ENCODE assay signal across 7 cellular contexts in the genomic region with DNA sequence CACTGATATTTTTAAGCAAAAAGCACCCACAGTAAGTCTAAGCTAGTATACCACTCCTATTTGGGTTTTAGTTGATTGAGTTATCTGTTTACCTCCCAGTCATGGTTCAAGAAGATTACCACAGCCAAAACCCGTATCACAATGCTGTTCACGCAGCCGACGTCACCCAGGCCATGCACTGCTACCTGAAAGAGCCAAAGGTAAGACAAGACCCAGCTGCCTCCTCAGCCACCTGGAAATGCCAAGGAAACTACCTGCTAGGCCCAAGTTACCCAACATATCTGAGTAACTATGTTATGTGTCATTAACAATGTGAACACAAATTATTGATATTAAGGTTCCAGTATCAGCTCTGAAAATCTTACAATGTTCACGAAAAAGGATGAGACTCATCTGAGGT.
"Had no signal": no experiment of that assay in that cellular context is flagged by ENCODE, and none has a peak within 500 bp of the region (broad histone marks: within the 10 kb centered on the region; RNA-seq: fewer than 3 reads in every experiment).

No MANE protein-coding gene starts in this region.

- H3K36me3 Mint-ChIP-seq: IgD-negative memory B cell had no signal

- H3K27ac ChIP-seq: GM23248, HL-60 had no signal

- DNase-seq: GM23248, H9, HCEC 1CT, KBM-7 had no signal

- H3K4me3 ChIP-seq: GM23248 had no signal

- ATAC-seq: HepG2 had no signal

- H3K27ac Mint-ChIP-seq: H9, IgD-negative memory B cell had no signal

- H3K27me3 Mint-ChIP-seq: IgD-negative memory B cell had no signal

- H3K4me3 Mint-ChIP-seq: H9, IgD-negative memory B cell had no signal

- H3K9ac ChIP-seq: GM23248 had no signal

- H3K4me1 Mint-ChIP-seq: H9, IgD-negative memory B cell had no signal

- H3K9me3 Mint-ChIP-seq: H9 had no signal

- H2AFZ ChIP-seq: GM23248 had no signal
